In genomic region chr6:134287863-134288537, GRCh38 we compare ENCODE assay signal across 8 cellular contexts. TPM values are rescaled to one million over a fixed set of nuclear protein-coding genes. Genes with fewer than 3 reads are reported as not detected.
DNase-seq lines count a peak whose midpoint lies in the region; ATAC-seq and TF ChIP-seq lines count a peak whose summit lies in the region.

No MANE protein-coding gene starts in this region.

- peaks cover 0 to 30% (median 17%) of the 10 kb centered on the region in 11 experiments; a peak in 18 of 22 replicates for H3K9me3 ChIP-seq in BLaER1 treated with 17β-estradiol and CSF1 and Interleukin-3, amounts not matched to agents 10 nM and 100 nM (replicated peaks in 1 of 11)
- H3K9me3 ChIP-seq in testis = no peaks in the 10 kb centered on the region

- TF ChIP-seq CTCF in NB4 (IDR thresholded peaks at IDR 0.05; ENCODE audit: low read depth, low read length) (no peak), fibroblast of pulmonary artery (IDR thresholded peaks at IDR 0.05; ENCODE audit: low read length, missing control alignments) (no peak), GM10248 (IDR thresholded peaks at IDR 0.05; ENCODE audit: control extremely low read depth, extremely low read depth, low read depth, missing control alignments) (no peak), testis (IDR thresholded peaks at IDR 0.05) (no peak)

- POLR2A ChIA-PET in GM10248 (lab: Yijun Ruan, JAX) = no interaction called here

- intact Hi-C loops in testis (cut with DNase I; ENCODE audit: low total_unique reads) = no loop called here

- H3K27me3 ChIP-seq in BLaER1 treated with 17β-estradiol and CSF1 and Interleukin-3, amounts not matched to agents 10 nM and 100 nM = no peaks in the 10 kb centered on the region
- no peaks in the 10 kb centered on the region for H3K27me3 ChIP-seq in testis

- H4K20me1 ChIP-seq in BLaER1 treated with 17β-estradiol and CSF1 and Interleukin-3, amounts not matched to agents 10 nM and 100 nM = no peaks in the 10 kb centered on the region

- CTCF ChIA-PET in GM10248 (lab: Yijun Ruan, JAX) = interaction anchor here (0.8 to 1.5 kb wide), 3 partner anchors 8 to 214 kb away, joined by 3 to 4 read pairs (median 3); no protein-coding TSS in a partner anchor

- 84 to 85% methylated on average over 2 of the region's 2 CpGs for WGBS in testis, 2 donors

- H3K9ac ChIP-seq in BLaER1 treated with 17β-estradiol and CSF1 and Interleukin-3, amounts not matched to agents 10 nM and 100 nM = peak overlapping the region; percentile 80 to 97 (median 89)

- H3K4me3 ChIP-seq in BLaER1 treated with 17β-estradiol and CSF1 and Interleukin-3, amounts not matched to agents 10 nM and 100 nM = peak overlapping the region in 4 of 10 experiments; percentile 1 to 22 (median 12); a peak in 3 of 20 replicates
- H3K4me3 ChIP-seq in NB4 (ENCODE audit: low read depth, low read length) (peak overlapping the region; percentile 14), fibroblast of pulmonary artery (replicated peaks; ENCODE audit: low read depth, low read length) (no peak overlapping the region), testis (no peak overlapping the region)

- peaks cover 37 to 94% (median 48%) of the 10 kb centered on the region in 10 experiments for H3K4me1 ChIP-seq in BLaER1 treated with 17β-estradiol and CSF1 and Interleukin-3, amounts not matched to agents 10 nM and 100 nM
- H3K4me1 ChIP-seq in testis = peaks cover 11% of the 10 kb centered on the region

- TF ChIP-seq POLR2A in NB4 (IDR thresholded peaks at IDR 0.05; ENCODE audit: extremely low read depth, insufficient read length) (no peak), testis (IDR thresholded peaks at IDR 0.05) (no peak)

- DNase-seq in NB4 (ENCODE audit: low read depth) (peak; percentile 85), fibroblast of pulmonary artery (ENCODE audit: low read depth) (peak; percentile 43), T-helper 9 cell (no peak), GM10248 (ENCODE audit: extremely low spot score) (no peak), Ammon's horn (ENCODE audit: low spot score) (no peak), testis (no peak)

- peak; percentile 40 for ATAC-seq in GM21529 (IDR thresholded peaks at IDR 0.05; ENCODE audit: unreplicated experiment)

- H3K36me3 ChIP-seq in BLaER1 treated with 17β-estradiol and CSF1 and Interleukin-3, amounts not matched to agents 10 nM and 100 nM = peaks cover 0 to 12% (median 0%) of the 10 kb centered on the region in 11 experiments; a peak in 9 of 22 replicates
- no peaks in the 10 kb centered on the region for H3K36me3 ChIP-seq in testis (ENCODE audit: low read depth, missing control alignments)

- peak overlapping the region; percentile 71 to 92 (median 83) for H3K4me2 ChIP-seq in BLaER1 treated with 17β-estradiol and CSF1 and Interleukin-3, amounts not matched to agents 10 nM and 100 nM

- H3K27ac ChIP-seq in BLaER1 treated with 17β-estradiol and CSF1 and Interleukin-3, amounts not matched to agents 10 nM and 100 nM = peak overlapping the region; percentile 96 to 100 (median 99)
- peak overlapping the region in 1 of 2 donors; percentile 25 for H3K27ac ChIP-seq in testis

RNA-seq across cellular contexts. Expression of gene SGK1, which starts 29.9 kb away (rescaled TPM):
- total RNA-seq in testis = 100 to 1,000 TPM; 154 to 208 TPM
- polyA plus RNA-seq in testis (ENCODE audit: insufficient read depth, low read depth, low replicate concordance) = 91.3 TPM

Comparison
In these comparisons a context has a peak if more than half of its experiments do, and no peak if none do; other contexts are left out.
1. DNase-seq: peak in NB4 (single experiment) and fibroblast of pulmonary artery (single experiment); none in T-helper 9 cell (single experiment), GM10248 (single experiment), Ammon's horn (single experiment) and testis (single experiment).